8 cellular contexts compared by ENCODE assay signal in the genomic region with DNA sequence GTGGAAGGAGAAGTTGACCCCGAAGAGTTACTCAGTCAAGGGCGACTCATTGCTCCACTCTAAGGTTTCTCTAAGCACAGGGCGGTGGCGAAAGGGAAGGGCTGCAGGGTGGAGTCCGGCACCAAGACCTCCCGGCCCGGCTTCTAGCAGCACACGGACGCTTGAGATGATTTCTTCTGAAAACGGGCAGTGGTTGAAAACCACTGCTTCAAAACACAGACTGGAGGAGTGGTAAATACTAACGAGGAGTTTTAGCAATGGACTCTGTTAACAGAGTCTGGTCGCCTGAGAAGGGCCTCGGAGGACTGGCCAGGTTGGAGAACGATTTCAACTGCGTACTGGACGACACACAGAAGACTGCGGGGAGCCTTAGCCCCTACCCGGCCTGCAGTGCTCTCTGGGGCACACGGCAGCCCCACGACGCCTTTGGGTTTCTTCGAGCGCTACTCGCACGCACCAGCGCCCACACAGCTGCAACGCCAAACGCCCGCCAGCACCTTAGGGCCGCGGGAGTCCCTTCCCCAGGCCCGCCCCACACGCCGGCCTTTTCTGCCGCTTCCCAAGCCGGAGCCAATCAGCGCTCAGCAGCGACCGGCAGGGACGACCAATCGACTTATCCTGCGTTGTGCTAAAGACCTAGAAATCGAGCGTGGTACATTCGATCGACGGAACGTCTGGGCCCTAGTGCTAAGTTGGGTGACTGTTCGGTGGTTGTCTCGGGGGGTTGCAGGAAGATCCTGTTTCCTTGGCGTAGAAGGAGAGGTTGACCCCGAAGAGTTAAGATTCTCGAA. TPM values are rescaled to one million over a fixed set of nuclear protein-coding genes. Genes with fewer than 3 reads are reported as not detected.
A peak's percentile ranks its signal among the peaks of the same experiment; 100 is the strongest.
DNase-seq lines count a peak whose midpoint lies in the region; ATAC-seq and TF ChIP-seq lines count a peak whose summit lies in the region.

No MANE protein-coding gene starts in this region.

- H3K27me3 ChIP-seq in testis: no peaks in the 10 kb centered on the region

- peaks cover 10% of the 10 kb centered on the region for H3K4me1 ChIP-seq in testis

- H3K36me3 ChIP-seq in KOPT-K1 (ENCODE audit: insufficient read depth, low read length) (peaks cover 11% of the 10 kb centered on the region; the same call in 1 of the 2 replicates), testis (ENCODE audit: low read depth, missing control alignments) (no peaks in the 10 kb centered on the region)

- H3K4me3 ChIP-seq in testis: peak overlapping the region; percentile 54 to 84

- ATAC-seq in GM21619 (IDR thresholded peaks at IDR 0.05; ENCODE audit: unreplicated experiment): peak; percentile 90

- no peaks in the 10 kb centered on the region for H3K9me3 ChIP-seq in KOPT-K1 (ENCODE audit: insufficient read depth, low read length, poor library complexity, severe bottlenecking)
- H3K9me3 ChIP-seq in testis: no peaks in the 10 kb centered on the region

- intact Hi-C loops in testis (cut with DNase I; ENCODE audit: low total_unique reads): loop anchor here (10.0 kb wide), 1 partner anchor 299 kb away; no protein-coding TSS in a partner anchor

- peak; percentile 51 for DNase-seq in DMS53 treated with DMSO at 0.1 percent for 48 hours (lab: John Stamatoyannopoulos, UW; ENCODE audit: unreplicated experiment)
- peak; percentile 98 for DNase-seq in SK-MEL-5 (ENCODE audit: low read depth, low spot score)
- DNase-seq in activated naive CD4-positive, alpha-beta T cell treated with anti-CD3 and anti-CD28 coated beads, Interleukin-2, amount 50 U/mL, for 16 hours: peak; percentile 86
- DNase-seq in globus pallidus (ENCODE audit: low spot score): peak; percentile 86
- peak; percentile 92 for DNase-seq in occipital lobe (lab: John Stamatoyannopoulos, UW)
- DNase-seq in testis: peak; percentile 97

- TF ChIP-seq CTCF in testis (IDR thresholded peaks at IDR 0.05): no peak

- in situ Hi-C loops in SK-MEL-5 (cut with HindIII; ENCODE audit: low pct_unique_long_range_greater_than_20kb, low sequenced_read_pairs): no loop called here

- peak overlapping the region; percentile 52 for H3K27ac ChIP-seq in KOPT-K1 (ENCODE audit: low read depth, low read length, poor library complexity, severe bottlenecking)
- peak overlapping the region in 1 of 2 donors; percentile 3 for H3K27ac ChIP-seq in testis

- 2 to 10% methylated on average over 24 to 53 of the region's 53 CpGs for WGBS in testis, 2 donors

- no peak for TF ChIP-seq POLR2A in testis (IDR thresholded peaks at IDR 0.05)

RNA-seq across cellular contexts. Expression of gene CA4, which starts 14.4 kb away (rescaled TPM):
- not detected in 2 replicates for total RNA-seq in SK-MEL-5 (2014; rRNA removed; shearing (Covaris generic))
- polyA plus RNA-seq in SK-MEL-5 (2015; cell fraction: cytosol; rRNA removed): not detected in 2 replicates
- polyA plus RNA-seq in SK-MEL-5 (2015; cell fraction: nucleus; rRNA removed): not detected in 2 replicates
- total RNA-seq in occipital lobe (1.2 TPM), testis (1 to 10 TPM; 2.5 to 3.1 TPM)
- 0.94 TPM for polyA plus RNA-seq in testis (ENCODE audit: insufficient read depth, low read depth, low replicate concordance)

RNA-seq across cellular contexts. Expression of gene HEATR6, which starts 56.6 kb away (rescaled TPM):
- total RNA-seq in SK-MEL-5 (2014; rRNA removed; shearing (Covaris generic)): 27.1 and 28.1 TPM in 2 replicates
- polyA plus RNA-seq in SK-MEL-5 (2015; cell fraction: cytosol; rRNA removed): 26.6 and 27.3 TPM in 2 replicates
- 72.3 and 99.7 TPM in 2 replicates for polyA plus RNA-seq in SK-MEL-5 (2015; cell fraction: nucleus; rRNA removed)
- total RNA-seq in occipital lobe (14.0 TPM), testis (10 to 100 TPM; 33.7 to 53.8 TPM)
- 14.7 TPM for polyA plus RNA-seq in testis (ENCODE audit: insufficient read depth, low read depth, low replicate concordance)
